ENCODE assay signal across 31 cellular contexts in the genomic region with DNA sequence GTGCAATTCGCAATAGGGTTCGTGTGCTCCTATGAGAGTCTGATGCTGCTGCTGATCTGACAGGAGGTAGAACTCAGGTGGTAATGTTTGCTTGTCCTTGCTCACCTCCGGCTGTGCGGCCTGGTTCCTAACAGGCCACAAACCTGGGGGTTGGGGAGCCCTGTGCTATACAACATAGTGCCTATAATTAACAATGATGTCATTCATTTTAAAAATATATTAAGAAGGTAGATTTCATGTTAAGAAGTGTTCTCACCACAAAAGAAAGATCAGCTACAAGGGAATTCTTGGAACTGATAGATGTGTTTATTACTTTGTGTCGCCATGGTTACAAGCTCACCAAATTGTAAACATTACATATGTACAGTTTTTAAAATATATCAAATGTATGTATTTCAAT.
"Had no signal": no experiment of that assay in that cellular context is flagged by ENCODE, and none has a peak within 500 bp of the region (broad histone marks: within the 10 kb centered on the region; RNA-seq: fewer than 3 reads in every experiment).

No MANE protein-coding gene starts in this region.

- H3K27me3 ChIP-seq: ascending aorta, breast epithelium, cardiac muscle cell, colonic mucosa, esophagus squamous epithelium, gastroesophageal sphincter had no signal

- H3K27ac ChIP-seq: ascending aorta, breast epithelium, cardiac muscle cell, colonic mucosa, epithelial cell of prostate, esophagus squamous epithelium, gastroesophageal sphincter had no signal

- H3K36me3 ChIP-seq: ascending aorta, breast epithelium, cardiac muscle cell, colonic mucosa, esophagus squamous epithelium, gastroesophageal sphincter had no signal

- H3K4me1 ChIP-seq: ascending aorta, breast epithelium, colonic mucosa, esophagus squamous epithelium, gastroesophageal sphincter had no signal

- FAIRE-seq: endometrium, endothelial cell of umbilical vein had no signal

- H3K9me3 ChIP-seq: ascending aorta, breast epithelium, colonic mucosa, esophagus squamous epithelium, gastroesophageal sphincter had no signal

- DNase-seq: activated CD4-positive, alpha-beta memory T cell treated with anti-CD3 and anti-CD28 coated beads for 36 hours; activated CD4-positive, alpha-beta T cell treated with anti-CD3 and anti-CD28 coated beads for 36 hours; activated CD4-positive, alpha-beta T cell treated with anti-CD3 and anti-CD28 coated beads, Interleukin-2, amount 10 ng/mL, durations not matched to agents 24 days and 14 days; activated CD4-positive, CD25-positive, alpha-beta regulatory T cell; activated CD4-positive, CD25-positive, alpha-beta regulatory T cell treated with anti-CD3 and anti-CD28 coated beads, Interleukin-2, amount 50 U/mL, for 72 hours; activated CD8-positive, alpha-beta memory T cell treated with anti-CD3 and anti-CD28 coated beads, Interleukin-2, amount 10 ng/mL, durations not matched to agents 7 days and 5 days; activated CD8-positive, alpha-beta memory T cell treated with anti-CD3 and anti-CD28 coated beads, Interleukin-2, amount 50 U/mL, for 4 hours; activated CD8-positive, alpha-beta T cell treated with anti-CD3 and anti-CD28 coated beads, Interleukin-2, amount 10 ng/mL, durations not matched to agents 7 days and 5 days; activated gamma-delta T cell; activated naive CD4-positive, alpha-beta T cell; activated naive CD4-positive, alpha-beta T cell treated with anti-CD3 and anti-CD28 coated beads, Interleukin-2, amount 10 ng/mL, durations not matched to agents 7 days and 5 days; activated naive CD8-positive, alpha-beta T cell treated with anti-CD3 and anti-CD28 coated beads, Interleukin-2, amount 10 ng/mL, durations not matched to agents 7 days and 5 days; activated T-cell treated with anti-CD3 and anti-CD28 coated beads, Interleukin-2, amount 50 U/mL, for 1 hour; activated T-cell treated with anti-CD3 and anti-CD28 coated beads, Interleukin-2, amount 50 U/mL, for 48 hours; central memory CD4-positive, alpha-beta T cell; cerebellar nuclear complex; colonic mucosa; effector CD8-positive, alpha-beta T cell; esophagus squamous epithelium; foreskin melanocyte; T-helper 1 cell; T-helper 17 cell; T1000 had no signal

- H3K4me3 ChIP-seq: ascending aorta, breast epithelium, cardiac muscle cell, colonic mucosa, esophagus squamous epithelium, gastroesophageal sphincter had no signal

- ATAC-seq: activated CD4-positive, alpha-beta T cell treated with anti-CD3 and anti-CD28 coated beads for 36 hours; activated CD8-positive, alpha-beta memory T cell treated with anti-CD3 and anti-CD28 coated beads, Interleukin-2, amount 10 ng/mL, durations not matched to agents 7 days and 5 days; activated CD8-positive, alpha-beta T cell treated with anti-CD3 and anti-CD28 coated beads, Interleukin-2, amount 10 ng/mL, durations not matched to agents 7 days and 5 days; activated naive CD4-positive, alpha-beta T cell treated with anti-CD3 and anti-CD28 coated beads, Interleukin-2, amount 50 U/mL, for 72 hours; gastroesophageal sphincter; T-helper 17 cell had no signal
